ENCODE assay signal across 4 cellular contexts in the genomic region with DNA sequence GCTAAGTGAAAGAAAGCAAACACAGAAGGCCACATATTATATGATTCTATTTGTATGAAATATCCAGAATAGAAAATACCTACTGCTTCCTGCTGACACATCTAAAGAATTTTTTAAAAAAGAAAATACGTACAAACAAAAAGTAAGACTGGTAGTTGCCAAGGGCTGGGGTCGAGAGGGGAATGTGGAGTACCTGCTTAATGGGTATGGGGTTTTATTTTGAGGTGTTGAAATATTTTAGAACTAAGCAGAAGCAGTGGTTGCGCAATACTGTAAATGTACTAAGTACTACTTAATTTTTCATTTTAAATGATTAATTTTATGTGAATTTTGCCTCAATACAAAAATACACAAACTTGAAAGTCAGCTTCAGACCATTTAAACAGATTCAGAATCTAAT. TPM values are rescaled to one million over a fixed set of nuclear protein-coding genes. Genes with fewer than 3 reads are reported as not detected.
DNase-seq lines count a peak whose midpoint lies in the region; ATAC-seq, FAIRE-seq and TF ChIP-seq lines count a peak whose summit lies in the region.
"Not testable (repeated sequence)": the region's sequence is repeated elsewhere in the genome, so short reads cannot be mapped to it uniquely, and the experiment has no call there.

No MANE protein-coding gene starts in this region.

- H3K36me3 ChIP-seq in left lung: not testable (repeated sequence)

- DNase-seq in A549 (ENCODE audit: low read depth in 1 of 2, low spot score in 1 of 2); H54 (ENCODE audit: insufficient read length, low spot score); HTR-8/SVneo (ENCODE audit: insufficient read length, low spot score); left lung: not testable (repeated sequence)

- TF ChIP-seq EP300 in A549 (IDR thresholded peaks at IDR 0.05): not testable (repeated sequence)

- peak; percentile 83 for FAIRE-seq in A549 (lab: Jason Lieb, UNC)
- FAIRE-seq in H54 (lab: Jason Lieb, UNC): peak; percentile 75
- FAIRE-seq in HTR-8/SVneo (lab: Jason Lieb, UNC): peak; percentile 4

- H3K27ac ChIP-seq in A549, left lung: not testable (repeated sequence)

- not testable (repeated sequence) for H3K4me1 ChIP-seq in A549, left lung

- not testable (repeated sequence) for H3K9me3 ChIP-seq in A549, left lung

- POLR2A ChIA-PET in A549 (lab: Yijun Ruan, JAX): not testable (repeated sequence)

- not testable (repeated sequence) for TF ChIP-seq RAD21 in A549 (conservative IDR thresholded peaks at IDR 0.05 in 1 of 2, IDR thresholded peaks at IDR 0.05 in 1 of 2)

- not testable (repeated sequence) for H3K4me2 ChIP-seq in A549

- CTCF ChIA-PET in A549 (lab: Yijun Ruan, JAX): not testable (repeated sequence)

- not testable (repeated sequence) for H3K27me3 ChIP-seq in left lung

- 69% methylated on average over 3 of the region's 3 CpGs for WGBS in A549 (ENCODE audit: missing lambda C conversion rate)

- not testable (repeated sequence) for TF ChIP-seq CTCF in A549 (IDR thresholded peaks at IDR 0.05); left lung (IDR thresholded peaks at IDR 0.05)

- not testable (repeated sequence) for H3K4me3 ChIP-seq in A549, left lung

- not testable (repeated sequence) for TF ChIP-seq POLR2A in A549 (IDR thresholded peaks at IDR 0.05; ENCODE audit: low read length); H54 (IDR thresholded peaks at IDR 0.05; ENCODE audit: low read depth, low read length)

- ATAC-seq in A549: not testable (repeated sequence)
- peak; percentile 52 for ATAC-seq in left lung

- intact Hi-C loops in left lung (cut with DNase I): not testable (repeated sequence)

RNA-seq across cellular contexts. Expression of gene RNFT1, which starts 32.1 kb away (rescaled TPM):
- polyA plus RNA-seq in A549 (2011; rRNA removed) (28.9 and 29.9 TPM in 2 replicates), A549 (2017; fragmentation: RNase III; extraction: RNeasy Plus Mini Kit Qiagen cat#74134 plus additional on column Dnase treatment) (16.2 to 18.0 TPM (median 17.0 TPM) in 3 replicates)
- 10.9 and 13.7 TPM in 2 replicates for polyA plus RNA-seq in A549 (2012; cell fraction: cytosol; rRNA removed)
- 10.6 and 14.4 TPM in 2 replicates for polyA plus RNA-seq in A549 (2012; cell fraction: nucleus; rRNA removed)
- polyA minus RNA-seq in A549 (2011; rRNA and poly(A)+ RNA removed): 14.7 and 14.8 TPM in 2 replicates
- total RNA-seq in left lung: 10 to 100 TPM; 28.1 to 28.2 TPM
